In genomic region chr9:134734270-134734669, GRCh38 we compare ENCODE assay signal across 16 cellular contexts.
DNase-seq lines count a peak whose midpoint lies in the region; ATAC-seq, FAIRE-seq and TF ChIP-seq lines count a peak whose summit lies in the region.
"Had no signal": no experiment of that assay in that cellular context is flagged by ENCODE, and none has a peak within 500 bp of the region (broad histone marks: within the 10 kb centered on the region; RNA-seq: fewer than 3 reads in every experiment).

No MANE protein-coding gene starts in this region.

- H3K27ac ChIP-seq in HepG2 (ENCODE audit: extremely low read length, insufficient read depth, low read length) (no peak overlapping the region), right lobe of liver (no peak overlapping the region)

- FAIRE-seq in HepG2 (lab: Jason Lieb, UNC): no peak

- 0 out of 2 replicates have a peak, but pooled peaks cover under 1% of the 10 kb centered on the region for H4K20me1 ChIP-seq in HepG2 (ENCODE audit: insufficient read depth, low read length)

- 0 out of 2 replicates have a peak, but pooled peaks cover 7% of the 10 kb centered on the region for H3K4me1 ChIP-seq in HepG2 (ENCODE audit: insufficient read depth, low read length)
- H3K4me1 ChIP-seq in right lobe of liver: no peaks in the 10 kb centered on the region

- peaks cover 4 to 16% of the 10 kb centered on the region in 2 experiments for H3K27me3 ChIP-seq in HepG2 (ENCODE audit: control insufficient read depth in 1 of 2, insufficient read depth in 2 of 2, low read length in 2 of 2)
- H3K27me3 ChIP-seq in right lobe of liver: no peaks in the 10 kb centered on the region
- H3K27me3 ChIP-seq: MG63, tibial nerve had no signal

- no peak overlapping the region for H3K4me2 ChIP-seq in HepG2 (ENCODE audit: low read depth, low read length)
- H3K4me2 ChIP-seq: GM23338 had no signal

- no peak for TF ChIP-seq RAD21 in HepG2 (CRISPR knock-in tag; IDR thresholded peaks at IDR 0.05)

- no peaks in the 10 kb centered on the region for H3K79me2 ChIP-seq in HepG2 (ENCODE audit: insufficient read depth, low read length)

- CTCF ChIA-PET in HepG2 (lab: Yijun Ruan, JAX; ENCODE audit: low intra/inter-chr PET ratio, low total read pairs): no interaction called here

- no TSS peak for BruUV-seq in HepG2 (replicated peaks; lab: Mats Ljungman, UMichigan)

- H3K9ac ChIP-seq in HepG2 (ENCODE audit: insufficient read depth, low read depth, low read length): no peak overlapping the region

- no peaks in the 10 kb centered on the region for H3K36me3 ChIP-seq in HepG2 (replicated peaks in 1 of 2; ENCODE audit: control insufficient read depth in 1 of 2, insufficient read depth in 2 of 2, low read length in 2 of 2)
- H3K36me3 ChIP-seq in right lobe of liver: no peaks in the 10 kb centered on the region

- DNase-seq in HepG2 (ENCODE audit: low spot score): peak; percentile 27
- no peak for DNase-seq in right lobe of liver
- DNase-seq in cardiac fibroblast (ENCODE audit: low read depth in 2 of 2): peak; percentile 62 to 84
- peak; percentile 48 for DNase-seq in iris pigment epithelial cell (ENCODE audit: low read depth)
- no peak for DNase-seq in RKO (ENCODE audit: low spot score)
- no peak for DNase-seq in iPS-NIHi11 (ENCODE audit: low spot score)
- DNase-seq in NCI-H128 (lab: John Stamatoyannopoulos, UW; ENCODE audit: unreplicated experiment): no peak
- DNase-seq: activated CD4-positive, alpha-beta T cell treated with anti-CD3 and anti-CD28 coated beads for 48 hours; activated naive CD4-positive, alpha-beta T cell treated with anti-CD3 and anti-CD28 coated beads for 36 hours; endodermal cell; islet precursor cell; MG63; NCI-H526 had no signal

- POLR2A ChIA-PET in HepG2 (lab: Yijun Ruan, JAX): no interaction called here

- ATAC-seq in HepG2: peak; percentile 18; the same call in 1 of the 3 replicates
- ATAC-seq in right lobe of liver: no peak
- ATAC-seq in GM21360 (IDR thresholded peaks at IDR 0.05; ENCODE audit: unreplicated experiment): no peak
- ATAC-seq: GM23338 had no signal

- in situ Hi-C loops in HepG2 (cut with HindIII; ENCODE audit: extremely low pct_ligation_motif_present, low pct_unique_long_range_greater_than_20kb): loop anchor here (10.0 kb wide), 1 partner anchor 279 kb away; no protein-coding TSS in a partner anchor

- H2AFZ ChIP-seq in HepG2 (ENCODE audit: low read length): no peak overlapping the region
- H2AFZ ChIP-seq: GM23338 had no signal

- H3K9me3 ChIP-seq in HepG2 (ENCODE audit: low read length) (no peaks in the 10 kb centered on the region), right lobe of liver (no peaks in the 10 kb centered on the region)
- H3K9me3 ChIP-seq: MG63, tibial nerve had no signal

- no peak for TF ChIP-seq POLR2A in HepG2 (IDR thresholded peaks at IDR 0.05; ENCODE audit: insufficient read depth in 1 of 2, low read depth in 2 of 2, low read length in 2 of 2)
- no peak for TF ChIP-seq POLR2A in right lobe of liver (IDR thresholded peaks at IDR 0.05)

- TF ChIP-seq EP300 in HepG2 (IDR thresholded peaks at IDR 0.05; ENCODE audit: low read depth in 2 of 2, low read length in 2 of 2): no peak
- no peak for TF ChIP-seq EP300 in HepG2 (CRISPR knock-in tag; IDR thresholded peaks at IDR 0.05; ENCODE audit: borderline replicate concordance)

- H3K4me3 ChIP-seq in HepG2 (replicated peaks in 1 of 3; ENCODE audit: insufficient read depth in 1 of 3, low read depth in 2 of 3, low read length in 3 of 3) (no peak overlapping the region), right lobe of liver (no peak overlapping the region), cardiac fibroblast (replicated peaks in 1 of 2; ENCODE audit: low read depth in 2 of 2, low read length in 2 of 2) (no peak overlapping the region)
- H3K4me3 ChIP-seq: GM23338, MG63, tibial nerve had no signal

- WGBS in HepG2 (ENCODE audit: low lambda C conversion rate): 60% methylated on average over 2 of the region's 8 CpGs
- no CpG with 5 or more reads among the region's 8 CpGs for WGBS in right lobe of liver (ENCODE audit: insufficient coverage, low coverage, low lambda C conversion rate, missing lambda C conversion rate)

- TF ChIP-seq CTCF in HepG2 (CRISPR knock-in tag; IDR thresholded peaks at IDR 0.05): no peak
- no peak for TF ChIP-seq CTCF in right lobe of liver (IDR thresholded peaks at IDR 0.05)
- TF ChIP-seq CTCF in cardiac fibroblast (IDR thresholded peaks at IDR 0.05; ENCODE audit: low read depth, low read length): no peak

- intact Hi-C loops in HepG2 (cut with micrococcal nuclease; ENCODE audit: unreplicated experiment) (no loop called here), right lobe of liver (cut with DNase I) (loop anchor here (5.0 to 10.0 kb wide), 2 partner anchors 42 to 279 kb away; no protein-coding TSS in a partner anchor)

TF ChIP-seq in HepG2, 621 proteins besides CTCF, POLR2A, EP300 and RAD21:
- no peak for TF ChIP-seq NR0B2 (CRISPR knock-in tag; IDR thresholded peaks at IDR 0.05)
- no peak for TF ChIP-seq ZNF607 (CRISPR knock-in tag; IDR thresholded peaks at IDR 0.05; ENCODE audit: borderline replicate concordance)

Comparison
In these comparisons a context has a peak if more than half of its experiments do, and no peak if none do; other contexts are left out.
1. DNase-seq: peak in HepG2 (single experiment), cardiac fibroblast (2 of 2) and iris pigment epithelial cell (single experiment); none in right lobe of liver (0 of 3), RKO (single experiment), iPS-NIHi11 (single experiment) and NCI-H128 (single experiment).